Comparison of ENCODE assay signal across 8 cellular contexts in genomic region chr14:21525995-21526671, GRCh38. TPM values are rescaled to one million over a fixed set of nuclear protein-coding genes. Genes with fewer than 3 reads are reported as not detected.
DNase-seq lines count a peak whose midpoint lies in the region; ATAC-seq and TF ChIP-seq lines count a peak whose summit lies in the region.

TSS of gene SALL2 (minus strand) at chr14:21526346. CDS start at chr14:21526127, 219 bp downstream.

- TF ChIP-seq CTCF in prostate gland (IDR thresholded peaks at IDR 0.05), result no peak

- DNase-seq in Daoy (ENCODE audit: low read depth) (peak; percentile 78), Kasumi-1 (lab: John Stamatoyannopoulos, UW) (peak; percentile 6 to 13), SW480 (ENCODE audit: low spot score) (peak; percentile 46), right cardiac atrium (peak; percentile 72 to 90 (median 88)), prostate gland (ENCODE audit: low spot score) (peak; percentile 71), ureter (ENCODE audit: low spot score) (peak; percentile 73), NOMO-1 treated with DMSO at 0.1 percent for 48 hours (lab: John Stamatoyannopoulos, UW; ENCODE audit: unreplicated experiment) (no peak)

- WGBS in right cardiac atrium, result under 1% methylated on average over 42 of the region's 42 CpGs
- under 1% methylated on average over 42 of the region's 42 CpGs for WGBS in prostate gland

- ATAC-seq in right cardiac atrium, result peak; percentile 94

- no peak for TF ChIP-seq POLR2A in prostate gland (IDR thresholded peaks at IDR 0.05)

- peaks cover 4% of the 10 kb centered on the region for H3K4me1 ChIP-seq in right cardiac atrium (ENCODE audit: control insufficient read depth, insufficient read depth, low read length)
- H3K4me1 ChIP-seq in prostate gland (replicated peaks), result no peaks in the 10 kb centered on the region

- H3K27ac ChIP-seq in angular gyrus (ENCODE audit: low read depth, low read length), result peak within 1 kb of the TSS; percentile 45
- peak within 1 kb of the TSS; percentile 42 for H3K27ac ChIP-seq in right cardiac atrium (ENCODE audit: low read length)
- peak within 1 kb of the TSS; percentile 62 to 65 for H3K27ac ChIP-seq in prostate gland

- H3K27me3 ChIP-seq in right cardiac atrium (ENCODE audit: control insufficient read depth, insufficient read depth) (no peaks in the 10 kb centered on the region), prostate gland (replicated peaks; ENCODE audit: insufficient read depth) (no peaks in the 10 kb centered on the region)

- peak within 1 kb of the TSS; percentile 98 for H3K4me3 ChIP-seq in right cardiac atrium (ENCODE audit: low read length)
- H3K4me3 ChIP-seq in prostate gland, result peak within 1 kb of the TSS; percentile 69 to 75

- no peaks in the 10 kb centered on the region for H3K36me3 ChIP-seq in prostate gland

- H3K9me3 ChIP-seq in right cardiac atrium (ENCODE audit: control insufficient read depth, low read length), result no peaks in the 10 kb centered on the region
- H3K9me3 ChIP-seq in prostate gland, result no peaks in the 10 kb centered on the region

- intact Hi-C loops in right cardiac atrium (cut with DNase I), result no loop called here
- intact Hi-C loops in prostate gland (cut with DNase I), result no loop called here

RNA-seq across cellular contexts. Expression of gene SALL2, which starts in this region (rescaled TPM):
- total RNA-seq in Daoy (2014; rRNA removed; shearing (Covaris generic)), result 3.3 and 4.7 TPM in 2 replicates
- total RNA-seq in right cardiac atrium (10 to 100 TPM in 3 of 4 donors, 1 to 10 TPM in 1; 6.8 to 16.1 (median 12.0) TPM), prostate gland (10 to 100 TPM in 1 of 2 donors, 1 to 10 TPM in 1; 8.1 to 10.2 TPM), ureter (12.8 TPM)
- 4.0 TPM for polyA plus RNA-seq in right cardiac atrium
